In the genomic region with DNA sequence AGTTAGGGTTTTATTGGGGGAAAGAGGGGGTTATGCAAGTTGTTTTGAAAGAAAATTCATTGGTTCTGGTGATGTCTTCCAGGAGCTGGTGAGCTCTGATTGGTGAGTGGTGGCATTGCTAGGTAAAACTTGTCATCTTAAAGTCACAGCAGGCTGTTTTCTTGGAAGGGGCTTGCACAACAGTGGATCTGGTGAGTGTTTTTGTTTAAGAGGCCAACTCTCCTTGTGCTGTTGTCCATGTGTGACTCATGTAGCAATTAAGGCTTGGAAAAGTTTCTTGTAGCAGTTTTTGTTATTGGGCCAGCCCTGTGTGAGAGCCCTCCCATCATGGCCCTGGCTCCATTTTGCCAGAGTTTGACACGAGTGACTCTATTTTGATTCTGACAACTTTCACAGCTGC, we compare ENCODE assay signal across 15 cellular contexts.
A peak's percentile ranks its signal among the peaks of the same experiment; 100 is the strongest.
DNase-seq lines count a peak whose midpoint lies in the region; ATAC-seq and TF ChIP-seq lines count a peak whose summit lies in the region.
"Had no signal": no experiment of that assay in that cellular context is flagged by ENCODE, and none has a peak within 500 bp of the region (broad histone marks: within the 10 kb centered on the region; RNA-seq: fewer than 3 reads in every experiment).

No MANE protein-coding gene starts in this region.

- no peaks in the 10 kb centered on the region for H3F3A ChIP-seq in GM23248 (ENCODE audit: insufficient read depth)

- no peak overlapping the region for H3K9ac ChIP-seq in GM23248

- no peaks in the 10 kb centered on the region for H3K4me1 ChIP-seq in GM23248 (ENCODE audit: insufficient read depth)
- H3K4me1 ChIP-seq in gastrocnemius medialis, result no peaks in the 10 kb centered on the region
- H3K4me1 ChIP-seq: colonic mucosa, upper lobe of left lung had no signal

- H3K9me3 ChIP-seq in GM23248 (ENCODE audit: low read depth) (no peaks in the 10 kb centered on the region), gastrocnemius medialis (no peaks in the 10 kb centered on the region)
- H3K9me3 ChIP-seq: colonic mucosa, upper lobe of left lung had no signal

- no peaks in the 10 kb centered on the region for H3K9me2 ChIP-seq in GM23248 (ENCODE audit: insufficient read depth)

- TF ChIP-seq POLR2A in gastrocnemius medialis (IDR thresholded peaks at IDR 0.05), result no peak

- TF ChIP-seq CTCF in gastrocnemius medialis (IDR thresholded peaks at IDR 0.05 in 4 of 5, conservative IDR thresholded peaks at IDR 0.05 in 1 of 5), result no peak

- H3K36me3 Mint-ChIP-seq in activated naive CD4-positive, alpha-beta T cell treated with anti-CD3 and anti-CD28 coated beads for 36 hours (ENCODE audit: low read depth), result no peaks in the 10 kb centered on the region

- H3K27ac ChIP-seq in GM23248 (no peak overlapping the region), gastrocnemius medialis (no peak overlapping the region)
- H3K27ac ChIP-seq: colonic mucosa, upper lobe of left lung had no signal

- H3K36me3 ChIP-seq in GM23248 (ENCODE audit: low read depth), result no peaks in the 10 kb centered on the region
- no peaks in the 10 kb centered on the region for H3K36me3 ChIP-seq in gastrocnemius medialis
- H3K36me3 ChIP-seq: colonic mucosa, upper lobe of left lung had no signal

- in situ Hi-C loops in GM23248 (cut with MboI), result no loop called here
- in situ Hi-C loops in gastrocnemius medialis (cut with MboI; ENCODE audit: low sequenced_read_pairs in 4 of 4), result loop anchor here in 2 of 4 donors (25.0 kb wide), 1 partner anchor 1235 kb away; no protein-coding TSS in a partner anchor

- no peaks in the 10 kb centered on the region for H3K4me1 Mint-ChIP-seq in activated naive CD4-positive, alpha-beta T cell treated with anti-CD3 and anti-CD28 coated beads for 36 hours (ENCODE audit: low read depth)

- H3K27me3 ChIP-seq in GM23248 (replicated peaks; ENCODE audit: insufficient read depth) (no peaks in the 10 kb centered on the region), gastrocnemius medialis (no peaks in the 10 kb centered on the region)
- H3K27me3 ChIP-seq: colonic mucosa, upper lobe of left lung had no signal

- H4K20me1 ChIP-seq in GM23248 (ENCODE audit: insufficient read depth), result no peaks in the 10 kb centered on the region

- no peak overlapping the region for H2AFZ ChIP-seq in GM23248

- peak; percentile 73 for DNase-seq in GM23248
- peak; percentile 2 for DNase-seq in OCI-M1 (lab: John Stamatoyannopoulos, UW)
- DNase-seq in fibroblast of peridontal ligament (ENCODE audit: extremely low read depth), result peak; percentile 92
- no peak for DNase-seq in gastrocnemius medialis
- DNase-seq in activated naive CD4-positive, alpha-beta T cell treated with anti-CD3 and anti-CD28 coated beads for 36 hours, result no peak
- no peak for DNase-seq in anterior cingulate cortex (lab: John Stamatoyannopoulos, UW)
- DNase-seq in globus pallidus (ENCODE audit: low spot score), result no peak
- DNase-seq: activated CD4-positive, alpha-beta T cell treated with anti-CD3 and anti-CD28 coated beads for 4 hours; colonic mucosa; GOT3; NCI-H187; nucleus accumbens; upper lobe of left lung had no signal

- H3K79me2 ChIP-seq in GM23248 (ENCODE audit: insufficient read depth), result no peaks in the 10 kb centered on the region

- H3K4me3 ChIP-seq in GM23248 (no peak overlapping the region), gastrocnemius medialis (no peak overlapping the region)
- H3K4me3 ChIP-seq: colonic mucosa, GM12878, upper lobe of left lung had no signal

- no peaks in the 10 kb centered on the region for H3K27me3 Mint-ChIP-seq in activated naive CD4-positive, alpha-beta T cell treated with anti-CD3 and anti-CD28 coated beads for 36 hours (ENCODE audit: low read depth)

- no peak overlapping the region for H3K27ac Mint-ChIP-seq in activated naive CD4-positive, alpha-beta T cell treated with anti-CD3 and anti-CD28 coated beads for 36 hours

- no peak overlapping the region for H3K4me3 Mint-ChIP-seq in activated naive CD4-positive, alpha-beta T cell treated with anti-CD3 and anti-CD28 coated beads for 36 hours

- H3K9me3 Mint-ChIP-seq in activated naive CD4-positive, alpha-beta T cell treated with anti-CD3 and anti-CD28 coated beads for 36 hours, result no peaks in the 10 kb centered on the region

- ATAC-seq in gastrocnemius medialis (peak; percentile 44 to 54), HG02840 (IDR thresholded peaks at IDR 0.05; ENCODE audit: low FRiP score, unreplicated experiment) (no peak)
- ATAC-seq: GM12878 had no signal

- 0 to 10% methylated on average over 1 of the region's 1 CpG for WGBS in GM23248 (ENCODE audit: low coverage in 1 of 2, low lambda C conversion rate in 2 of 2, missing lambda C conversion rate in 2 of 2), 2 experiments

- CTCF ChIA-PET in activated naive CD4-positive, alpha-beta T cell treated with anti-CD3 and anti-CD28 coated beads for 36 hours (lab: Charles Lee), result interaction anchor here (0.6 kb wide), 1 partner anchor 31 kb away, joined by 4 read pairs; no protein-coding TSS in a partner anchor

- no peak overlapping the region for H3K4me2 ChIP-seq in GM23248 (ENCODE audit: unreplicated experiment)

- intact Hi-C loops in gastrocnemius medialis (cut with DNase I; ENCODE audit: low total_unique reads), result no loop called here
- intact Hi-C loops in activated naive CD4-positive, alpha-beta T cell treated with anti-CD3 and anti-CD28 coated beads for 36 hours (cut with micrococcal nuclease), result no loop called here

Comparison
In these comparisons a context has a peak if more than half of its experiments do, and no peak if none do; other contexts are left out.
1. DNase-seq: peak in GM23248 (single experiment), OCI-M1 (single experiment) and fibroblast of peridontal ligament (single experiment); none in gastrocnemius medialis (0 of 2), activated naive CD4-positive, alpha-beta T cell treated with anti-CD3 and anti-CD28 coated beads for 36 hours (single experiment), anterior cingulate cortex (0 of 58) and globus pallidus (single experiment).